In the genomic region with DNA sequence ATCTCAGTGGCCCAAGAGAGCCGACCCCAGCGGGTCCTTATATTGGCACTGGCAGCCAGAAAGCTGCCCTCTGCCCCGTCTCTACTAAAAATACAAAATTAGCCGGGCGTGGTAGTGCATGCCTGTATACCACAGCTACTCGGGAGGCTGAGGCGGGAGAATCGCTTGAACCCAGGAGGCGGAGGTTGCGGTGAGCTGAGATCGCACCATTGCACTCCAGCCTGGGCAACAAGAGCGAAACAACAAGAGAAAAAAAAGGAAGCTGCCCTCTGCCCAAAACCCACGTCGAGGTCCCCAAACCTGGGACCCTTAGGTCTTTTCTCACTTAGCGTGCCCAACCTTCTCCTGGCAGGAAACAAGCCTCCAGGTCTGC, we compare ENCODE assay signal across 2 cellular contexts. TPM values are rescaled to one million over a fixed set of nuclear protein-coding genes. Genes with fewer than 3 reads are reported as not detected.
DNase-seq lines count a peak whose midpoint lies in the region; ATAC-seq and TF ChIP-seq lines count a peak whose summit lies in the region.
"Not testable (repeated sequence)": the region's sequence is repeated elsewhere in the genome, so short reads cannot be mapped to it uniquely, and the experiment has no call there.

No MANE protein-coding gene starts in this region.

- not testable (repeated sequence) for H3K27me3 ChIP-seq in smooth muscle cell (ENCODE audit: low read depth)

- TF ChIP-seq CTCF in smooth muscle cell (IDR thresholded peaks at IDR 0.05; ENCODE audit: borderline replicate concordance, insufficient read depth, poor library complexity, severe bottlenecking): not testable (repeated sequence)

- peak overlapping the region; percentile 96 for H3K4me3 Mint-ChIP-seq in activated naive CD8-positive, alpha-beta T cell treated with anti-CD3 and anti-CD28 coated beads, Interleukin-2, amount 10 ng/mL, durations not matched to agents 7 days and 5 days

- H3K4me1 ChIP-seq in smooth muscle cell (ENCODE audit: low read depth): not testable (repeated sequence)

- H3K4me1 Mint-ChIP-seq in activated naive CD8-positive, alpha-beta T cell treated with anti-CD3 and anti-CD28 coated beads, Interleukin-2, amount 10 ng/mL, durations not matched to agents 7 days and 5 days: peaks cover 35% of the 10 kb centered on the region

- not testable (repeated sequence) for H3K9me3 ChIP-seq in smooth muscle cell (replicated peaks; ENCODE audit: low read depth)

- H3K4me2 ChIP-seq in smooth muscle cell: peak overlapping the region; percentile 98

- 90% methylated on average over 15 of the region's 15 CpGs for WGBS in smooth muscle cell (ENCODE audit: low lambda C conversion rate)

- not testable (repeated sequence) for H3K79me2 ChIP-seq in smooth muscle cell (ENCODE audit: low read depth)

- peak overlapping the region; percentile 91 for H3K27ac Mint-ChIP-seq in activated naive CD8-positive, alpha-beta T cell treated with anti-CD3 and anti-CD28 coated beads, Interleukin-2, amount 10 ng/mL, durations not matched to agents 7 days and 5 days

- H3K27me3 Mint-ChIP-seq in activated naive CD8-positive, alpha-beta T cell treated with anti-CD3 and anti-CD28 coated beads, Interleukin-2, amount 10 ng/mL, durations not matched to agents 7 days and 5 days: not testable (repeated sequence)

- not testable (repeated sequence) for H3F3A ChIP-seq in smooth muscle cell (ENCODE audit: low read depth)

- not testable (repeated sequence) for H4K20me1 ChIP-seq in smooth muscle cell (ENCODE audit: low read depth)

- H3K9ac ChIP-seq in smooth muscle cell (ENCODE audit: low read depth): not testable (repeated sequence)

- DNase-seq in activated naive CD8-positive, alpha-beta T cell treated with anti-CD3 and anti-CD28 coated beads, Interleukin-2, amount 10 ng/mL, durations not matched to agents 7 days and 5 days; smooth muscle cell (lab: John Stamatoyannopoulos, UW; ENCODE audit: unreplicated experiment): not testable (repeated sequence)

- H3K36me3 Mint-ChIP-seq in activated naive CD8-positive, alpha-beta T cell treated with anti-CD3 and anti-CD28 coated beads, Interleukin-2, amount 10 ng/mL, durations not matched to agents 7 days and 5 days: peaks cover 34% of the 10 kb centered on the region

- ATAC-seq in activated naive CD8-positive, alpha-beta T cell treated with anti-CD3 and anti-CD28 coated beads, Interleukin-2, amount 10 ng/mL, durations not matched to agents 7 days and 5 days (ENCODE audit: low read depth): not testable (repeated sequence)

- H3K9me3 Mint-ChIP-seq in activated naive CD8-positive, alpha-beta T cell treated with anti-CD3 and anti-CD28 coated beads, Interleukin-2, amount 10 ng/mL, durations not matched to agents 7 days and 5 days: not testable (repeated sequence)

- H2AFZ ChIP-seq in smooth muscle cell (ENCODE audit: low read depth): not testable (repeated sequence)

- POLR2A ChIA-PET in activated naive CD8-positive, alpha-beta T cell treated with anti-CD3 and anti-CD28 coated beads, Interleukin-2, amount 10 ng/mL, durations not matched to agents 7 days and 5 days (lab: Charles Lee): interaction anchor here (0.8 to 4.4 kb wide), 9 partner anchors 9 to 116 kb away, joined by 3 to 45 read pairs (median 9); a partner anchor contains a TSS

- not testable (repeated sequence) for H3K27ac ChIP-seq in smooth muscle cell (ENCODE audit: low read depth)

- H3K4me3 ChIP-seq in smooth muscle cell: peak overlapping the region; percentile 94

- not testable (repeated sequence) for H3K36me3 ChIP-seq in smooth muscle cell (ENCODE audit: low read depth)

RNA-seq across cellular contexts. Expression of a gene that starts 0.9 kb away (rescaled TPM):
- total RNA-seq in activated naive CD8-positive, alpha-beta T cell treated with anti-CD3 and anti-CD28 coated beads, Interleukin-2, amount 10 ng/mL, durations not matched to agents 7 days and 5 days: 100 to 1,000 TPM; 355 to 368 TPM
- total RNA-seq in smooth muscle cell: 102 and 158 TPM in 2 replicates
- 105 and 136 TPM in 2 replicates for polyA plus RNA-seq in smooth muscle cell

RNA-seq across cellular contexts. Expression of a gene that starts 20.6 kb away (rescaled TPM):
- total RNA-seq in activated naive CD8-positive, alpha-beta T cell treated with anti-CD3 and anti-CD28 coated beads, Interleukin-2, amount 10 ng/mL, durations not matched to agents 7 days and 5 days: 1 to 10 TPM; 1.1 TPM
- total RNA-seq in smooth muscle cell: 0.99 and 9.1 TPM in 2 replicates
- polyA plus RNA-seq in smooth muscle cell: 0.93 and 4.0 TPM in 2 replicates

RNA-seq across cellular contexts. Expression of a gene that starts 24.0 kb away (rescaled TPM):
- total RNA-seq in activated naive CD8-positive, alpha-beta T cell treated with anti-CD3 and anti-CD28 coated beads, Interleukin-2, amount 10 ng/mL, durations not matched to agents 7 days and 5 days: 10 to 100 TPM; 96.5 to 98.8 TPM
- 13.4 and 22.0 TPM in 2 replicates for total RNA-seq in smooth muscle cell
- polyA plus RNA-seq in smooth muscle cell: 8.1 and 10.7 TPM in 2 replicates

RNA-seq across cellular contexts. Expression of a gene that starts 42.3 kb away (rescaled TPM):
- not detected for total RNA-seq in activated naive CD8-positive, alpha-beta T cell treated with anti-CD3 and anti-CD28 coated beads, Interleukin-2, amount 10 ng/mL, durations not matched to agents 7 days and 5 days
- not detected in 2 replicates for total RNA-seq in smooth muscle cell
- not detected in 2 replicates for polyA plus RNA-seq in smooth muscle cell

RNA-seq across cellular contexts. Expression of a gene that starts 51.7 kb away (rescaled TPM):
- under 1 TPM in 1 of 2 experiments, not detected in 1; 0.08 TPM for total RNA-seq in activated naive CD8-positive, alpha-beta T cell treated with anti-CD3 and anti-CD28 coated beads, Interleukin-2, amount 10 ng/mL, durations not matched to agents 7 days and 5 days
- total RNA-seq in smooth muscle cell: not detected in 2 replicates
- not detected in 2 replicates for polyA plus RNA-seq in smooth muscle cell
